Comparison of ENCODE assay signal across 2 cellular contexts in the genomic region with DNA sequence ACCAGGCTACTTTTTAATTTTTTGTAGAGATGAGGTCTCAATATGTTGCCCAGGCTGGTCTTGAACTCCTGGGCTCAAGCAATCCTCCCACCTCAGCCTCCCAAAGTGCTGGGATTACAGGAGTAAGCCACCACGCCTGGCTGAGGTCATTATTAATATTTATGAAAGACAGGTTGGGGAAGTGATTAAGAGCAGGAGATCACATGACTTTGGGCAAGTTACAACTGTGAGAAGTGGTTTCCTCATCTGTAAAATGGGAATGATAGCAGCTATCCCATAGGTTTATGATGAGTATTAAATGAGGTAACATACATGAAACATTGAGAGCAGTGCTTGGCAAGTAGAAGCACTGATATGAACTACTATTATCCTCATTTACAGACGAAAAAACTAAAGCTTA. TPM values are rescaled to one million over a fixed set of nuclear protein-coding genes. Genes with fewer than 3 reads are reported as not detected.
"Had no signal": no experiment of that assay in that cellular context is flagged by ENCODE, and none has a peak within 500 bp of the region (broad histone marks: within the 10 kb centered on the region; RNA-seq: fewer than 3 reads in every experiment).

No MANE protein-coding gene starts in this region.

RNA-seq across cellular contexts. Expression of gene SLC4A5, which starts 7.0 kb away (rescaled TPM):
- total RNA-seq: PC-9, RPMI7951 had no signal
